In genomic region chr20:36835453-36836198, GRCh38 we compare ENCODE assay signal across 8 cellular contexts. TPM values are rescaled to one million over a fixed set of nuclear protein-coding genes. Genes with fewer than 3 reads are reported as not detected.
A peak's percentile ranks its signal among the peaks of the same experiment; 100 is the strongest.
DNase-seq lines count a peak whose midpoint lies in the region; ATAC-seq and TF ChIP-seq lines count a peak whose summit lies in the region.

No MANE protein-coding gene starts in this region.

- H3K4me3 Mint-ChIP-seq in activated naive CD4-positive, alpha-beta T cell treated with anti-CD3 and anti-CD28 coated beads, Interleukin-2, amount 50 U/mL, for 24 hours, result peak overlapping the region; percentile 84
- peak overlapping the region; percentile 32 for H3K4me3 Mint-ChIP-seq in glutamatergic neuron (ENCODE audit: unreplicated experiment)

- CTCF ChIA-PET in HCT116 (lab: Charles Lee), result interaction anchor here (0.6 to 3.1 kb wide), 16 partner anchors 10 to 1026 kb away, joined by 3 to 14 read pairs (median 6); partner anchors contain the start of gene RAB5IF

- peaks cover 39 to 59% of the 10 kb centered on the region in 2 experiments for H3K4me1 ChIP-seq in HCT116 (ENCODE audit: control insufficient read depth in 1 of 2, insufficient read depth in 2 of 2, low read length in 2 of 2)
- peaks cover 43% of the 10 kb centered on the region for H3K4me1 ChIP-seq in osteoblast (ENCODE audit: insufficient read depth, low read length)

- peak overlapping the region; percentile 74 for H3K9ac ChIP-seq in HCT116 (ENCODE audit: low read length)
- H3K9ac ChIP-seq in SK-N-MC (ENCODE audit: insufficient read length), result peak overlapping the region; percentile 63

- H3K36me3 ChIP-seq in HCT116 (ENCODE audit: control insufficient read depth in 1 of 2, insufficient read depth in 2 of 2, low read length in 2 of 2), result no peaks in the 10 kb centered on the region
- H3K36me3 ChIP-seq in SK-N-MC (ENCODE audit: insufficient read depth, low read length), result no peaks in the 10 kb centered on the region
- peaks cover 16% of the 10 kb centered on the region for H3K36me3 ChIP-seq in osteoblast (ENCODE audit: insufficient read depth, low read length)

- H3K79me2 ChIP-seq in HCT116 (ENCODE audit: insufficient read depth, low read length) (0 out of 2 replicates have a peak, but pooled peaks cover 3% of the 10 kb centered on the region), osteoblast (ENCODE audit: insufficient read depth, low read length) (peaks cover 43% of the 10 kb centered on the region)

- POLR2A ChIA-PET in HCT116 (lab: Charles Lee), result interaction anchor here (0.7 to 1.9 kb wide), 9 partner anchors 11 to 1688 kb away, joined by 3 to 7 read pairs (median 3); a partner anchor contains a TSS

- peak overlapping the region; percentile 86 for H3K4me2 ChIP-seq in HCT116 (ENCODE audit: low read length)
- peak overlapping the region; percentile 70 for H3K4me2 ChIP-seq in osteoblast (ENCODE audit: insufficient read depth, low read length)

- H2AFZ ChIP-seq in HCT116 (ENCODE audit: low read depth, low read length, poor library complexity, severe bottlenecking) (no peak overlapping the region), osteoblast (ENCODE audit: low read length) (no peak overlapping the region)

- H3K9me3 Mint-ChIP-seq in activated naive CD4-positive, alpha-beta T cell treated with anti-CD3 and anti-CD28 coated beads, Interleukin-2, amount 50 U/mL, for 24 hours, result no peaks in the 10 kb centered on the region
- peaks cover 2% of the 10 kb centered on the region for H3K9me3 Mint-ChIP-seq in glutamatergic neuron (ENCODE audit: unreplicated experiment)

- H3K27me3 ChIP-seq in HCT116 (ENCODE audit: insufficient read depth, low read length), result no peaks in the 10 kb centered on the region
- no peaks in the 10 kb centered on the region for H3K27me3 ChIP-seq in osteoblast (ENCODE audit: insufficient read depth, low read length)

- H4K20me1 ChIP-seq in HCT116 (ENCODE audit: insufficient read depth) (no peaks in the 10 kb centered on the region), osteoblast (ENCODE audit: insufficient read depth, low read length) (peaks cover 6% of the 10 kb centered on the region)

- peak; percentile 24 for TF ChIP-seq POLR2A in HCT116 (IDR thresholded peaks at IDR 0.05; ENCODE audit: borderline replicate concordance, extremely low read depth, insufficient read depth, insufficient read length)

- no peak for TF ChIP-seq RAD21 in HCT116 (IDR thresholded peaks at IDR 0.05; ENCODE audit: low read depth)

- RAD21 ChIA-PET in HCT116 (lab: Charles Lee; ENCODE audit: low non-redundant PET in 1 of 2, low total read pairs in 2 of 2, uncharacterized antibody in 2 of 2, unreplicated experiment in 2 of 2), result interaction anchor here (0.6 to 1.1 kb wide), 3 partner anchors 10 to 1325 kb away, joined by 4 to 7 read pairs (median 5); a partner anchor contains a TSS

- no peaks in the 10 kb centered on the region for H3K27me3 Mint-ChIP-seq in activated naive CD4-positive, alpha-beta T cell treated with anti-CD3 and anti-CD28 coated beads, Interleukin-2, amount 50 U/mL, for 24 hours
- peaks cover 5% of the 10 kb centered on the region for H3K27me3 Mint-ChIP-seq in glutamatergic neuron (ENCODE audit: unreplicated experiment)

- H3K27ac ChIP-seq in HCT116 (ENCODE audit: low read depth, low read length) (peak overlapping the region; percentile 85), SK-N-MC (peak overlapping the region; percentile 91), osteoblast (ENCODE audit: low read depth, low read length) (peak overlapping the region; percentile 79), temporal lobe (ENCODE audit: low read depth, low read length) (peak overlapping the region; percentile 97)

- peaks cover 12% of the 10 kb centered on the region for H3K4me1 Mint-ChIP-seq in activated naive CD4-positive, alpha-beta T cell treated with anti-CD3 and anti-CD28 coated beads, Interleukin-2, amount 50 U/mL, for 24 hours
- peaks cover 7% of the 10 kb centered on the region for H3K4me1 Mint-ChIP-seq in glutamatergic neuron (ENCODE audit: low read depth, unreplicated experiment)

- TF ChIP-seq CTCF in HCT116 (IDR thresholded peaks at IDR 0.05 in 2 of 3, conservative IDR thresholded peaks at IDR 0.05 in 1 of 3; ENCODE audit: borderline replicate concordance in 1 of 3, insufficient read depth in 1 of 3, low read depth in 2 of 3, low read length in 2 of 3) (no peak), glutamatergic neuron (IDR thresholded peaks at IDR 0.05; ENCODE audit: partially characterized antibody, unreplicated experiment) (no peak), osteoblast (IDR thresholded peaks at IDR 0.05; ENCODE audit: extremely low read depth, low read depth, low read length) (no peak)

- in situ Hi-C loops in G401 (cut with HindIII; ENCODE audit: low sequenced_read_pairs), result no loop called here

- peak; percentile 90 for ATAC-seq in HCT116

- BruUV-seq in HCT116 (replicated peaks; lab: Mats Ljungman, UMichigan), result no TSS peak

- peak; percentile 87 for DNase-seq in G401 (ENCODE audit: low spot score)
- DNase-seq in HCT116 (ENCODE audit: low read depth, low spot score), result peak; percentile 80
- peak; percentile 92 for DNase-seq in NAMALWA (ENCODE audit: low spot score)
- DNase-seq in SK-N-MC (ENCODE audit: low read depth, low spot score), result peak; percentile 45
- peak; percentile 89 for DNase-seq in glutamatergic neuron
- DNase-seq in osteoblast (ENCODE audit: insufficient read length, low spot score, missing footprints), result peak; percentile 99

- no peak overlapping the region for H3K27ac Mint-ChIP-seq in activated naive CD4-positive, alpha-beta T cell treated with anti-CD3 and anti-CD28 coated beads, Interleukin-2, amount 50 U/mL, for 24 hours
- H3K27ac Mint-ChIP-seq in glutamatergic neuron (ENCODE audit: unreplicated experiment), result peak overlapping the region; percentile 59

- no peaks in the 10 kb centered on the region for H3K36me3 Mint-ChIP-seq in activated naive CD4-positive, alpha-beta T cell treated with anti-CD3 and anti-CD28 coated beads, Interleukin-2, amount 50 U/mL, for 24 hours
- no peaks in the 10 kb centered on the region for H3K36me3 Mint-ChIP-seq in glutamatergic neuron (ENCODE audit: unreplicated experiment)

- H3K9me2 ChIP-seq in HCT116 (ENCODE audit: insufficient read depth), result no peaks in the 10 kb centered on the region

- peak overlapping the region; percentile 44 to 53 for H3K4me3 ChIP-seq in HCT116 (replicated peaks in 1 of 2; ENCODE audit: low read depth in 1 of 2, low read length in 2 of 2)
- H3K4me3 ChIP-seq in SK-N-MC, result peak overlapping the region; percentile 69
- peak overlapping the region; percentile 42 for H3K4me3 ChIP-seq in osteoblast (ENCODE audit: insufficient read depth, low read length)

- H3K9me3 ChIP-seq in HCT116 (ENCODE audit: control insufficient read depth in 1 of 2, insufficient read depth in 1 of 2, low read depth in 1 of 2, low read length in 2 of 2) (no peaks in the 10 kb centered on the region), SK-N-MC (ENCODE audit: low read depth, low read length) (no peaks in the 10 kb centered on the region), osteoblast (ENCODE audit: low read depth, low read length) (no peaks in the 10 kb centered on the region)

- intact Hi-C loops in HCT116 (cut with micrococcal nuclease), result no loop called here

TF ChIP-seq in HCT116, 20 proteins besides CTCF, POLR2A, EP300 and RAD21 (continues in another document):
- TF ChIP-seq JUND (IDR thresholded peaks at IDR 0.05) (no peak), SP1 (IDR thresholded peaks at IDR 0.05; ENCODE audit: low read depth) (no peak; the same call in 1 of the 2 replicates), EZH2phosphoT487 (IDR thresholded peaks at IDR 0.05; ENCODE audit: borderline replicate concordance) (no peak), POLR2AphosphoS5 (IDR thresholded peaks at IDR 0.05; ENCODE audit: low read depth, low read length) (peak; percentile 78), TCF7L2 (IDR thresholded peaks at IDR 0.05; ENCODE audit: borderline replicate concordance, extremely low read depth, insufficient read depth, insufficient read length) (no peak), EGR1 (IDR thresholded peaks at IDR 0.05; ENCODE audit: low read depth) (no peak), ZFX (IDR thresholded peaks at IDR 0.05) (peak; percentile 23; the same call in 1 of the 2 replicates), YY1 (IDR thresholded peaks at IDR 0.05; ENCODE audit: extremely low read depth, insufficient replicate concordance, low read depth, low read length) (no peak), CEBPB (IDR thresholded peaks at IDR 0.05; ENCODE audit: low read depth) (no peak), FOSL1 (IDR thresholded peaks at IDR 0.05; ENCODE audit: low read depth) (no peak), ZNF274 (IDR thresholded peaks at IDR 0.05; ENCODE audit: low read depth, low read length) (no peak), CBX3 (IDR thresholded peaks at IDR 0.05; ENCODE audit: low read depth) (no peak), SRF (IDR thresholded peaks at IDR 0.05; ENCODE audit: low read depth) (no peak)
- TF ChIP-seq, protein P1, sequence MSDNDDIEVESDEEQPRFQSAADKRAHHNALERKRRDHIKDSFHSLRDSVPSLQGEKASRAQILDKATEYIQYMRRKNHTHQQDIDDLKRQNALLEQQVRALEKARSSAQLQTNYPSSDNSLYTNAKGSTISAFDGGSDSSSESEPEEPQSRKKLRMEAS (IDR thresholded peaks at IDR 0.05), result no peak
- TF ChIP-seq, protein P2, sequence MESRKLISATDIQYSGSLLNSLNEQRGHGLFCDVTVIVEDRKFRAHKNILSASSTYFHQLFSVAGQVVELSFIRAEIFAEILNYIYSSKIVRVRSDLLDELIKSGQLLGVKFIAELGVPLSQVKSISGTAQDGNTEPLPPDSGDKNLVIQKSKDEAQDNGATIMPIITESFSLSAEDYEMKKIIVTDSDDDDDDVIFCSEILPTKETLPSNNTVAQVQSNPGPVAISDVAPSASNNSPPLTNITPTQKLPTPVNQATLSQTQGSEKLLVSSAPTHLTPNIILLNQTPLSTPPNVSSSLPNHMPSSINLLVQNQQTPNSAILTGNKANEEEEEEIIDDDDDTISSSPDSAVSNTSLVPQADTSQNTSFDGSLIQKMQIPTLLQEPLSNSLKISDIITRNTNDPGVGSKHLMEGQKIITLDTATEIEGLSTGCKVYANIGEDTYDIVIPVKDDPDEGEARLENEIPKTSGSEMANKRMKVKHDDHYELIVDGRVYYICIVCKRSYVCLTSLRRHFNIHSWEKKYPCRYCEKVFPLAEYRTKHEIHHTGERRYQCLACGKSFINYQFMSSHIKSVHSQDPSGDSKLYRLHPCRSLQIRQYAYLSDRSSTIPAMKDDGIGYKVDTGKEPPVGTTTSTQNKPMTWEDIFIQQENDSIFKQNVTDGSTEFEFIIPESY (IDR thresholded peaks at IDR 0.05; ENCODE audit: extremely low read depth, insufficient replicate concordance, low read length), result no peak

RNA-seq across cellular contexts. Expression of gene TLDC2, which starts 40.3 kb away (rescaled TPM):
- total RNA-seq in G401 (2014; rRNA removed; shearing (Covaris generic)), result 0.14 and 1.2 TPM in 2 replicates
- total RNA-seq in HCT116 (2021; ENCODE audit: unreplicated experiment) (0.32 TPM), glutamatergic neuron (ENCODE audit: unreplicated experiment) (not detected), osteoblast (not detected in 2 replicates), temporal lobe (not detected)
- 0.07 and 0.26 TPM in 2 replicates for polyA plus RNA-seq in HCT116 (2012)

Comparison
In these comparisons a context has a peak if more than half of its experiments do, and no peak if none do; other contexts are left out.
1. Peak in every context shown above with its lines: DNase-seq, ATAC-seq, H3K4me3 ChIP-seq and H3K27ac ChIP-seq.
2. DNase-seq: peak in every context shown above with its lines; median percentile 99 in osteoblast; 92 in NAMALWA; 89 in glutamatergic neuron; 87 in G401; 80 in HCT116; 45 in SK-N-MC.